ENCODE assay signal across 19 cellular contexts in genomic region chr20:40110241-40110910, GRCh38.
A peak's percentile ranks its signal among the peaks of the same experiment; 100 is the strongest.
DNase-seq lines count a peak whose midpoint lies in the region; ATAC-seq and TF ChIP-seq lines count a peak whose summit lies in the region.
"Had no signal": no experiment of that assay in that cellular context is flagged by ENCODE, and none has a peak within 500 bp of the region (broad histone marks: within the 10 kb centered on the region; RNA-seq: fewer than 3 reads in every experiment).

No MANE protein-coding gene starts in this region.

- no peak overlapping the region for H3K4me3 ChIP-seq in gastroesophageal sphincter
- H3K4me3 ChIP-seq in lung = no peak overlapping the region
- H3K4me3 ChIP-seq in subcutaneous abdominal adipose tissue (ENCODE audit: low read depth in 1 of 5, low read length in 5 of 5) = no peak overlapping the region
- H3K4me3 ChIP-seq: BLaER1 treated with 17β-estradiol and CSF1 and Interleukin-3, amounts not matched to agents 10 nM and 100 nM; GM23248 had no signal

- H3K9me3 ChIP-seq in gastroesophageal sphincter = no peaks in the 10 kb centered on the region
- no peaks in the 10 kb centered on the region for H3K9me3 ChIP-seq in lung (ENCODE audit: control insufficient read depth in 2 of 2, insufficient read depth in 1 of 2, low read length in 1 of 2)
- H3K9me3 ChIP-seq in subcutaneous abdominal adipose tissue (ENCODE audit: control insufficient read depth in 5 of 5, low read length in 5 of 5) = no peaks in the 10 kb centered on the region

- H3K27ac ChIP-seq in gastroesophageal sphincter = no peak overlapping the region
- no peak overlapping the region for H3K27ac ChIP-seq in lung (ENCODE audit: low read depth in 1 of 2, low read length in 1 of 2)
- peak overlapping the region; percentile 51 for H3K27ac ChIP-seq in subcutaneous abdominal adipose tissue (ENCODE audit: low read depth, low read length)
- H3K27ac ChIP-seq: BLaER1 treated with 17β-estradiol and CSF1 and Interleukin-3, amounts not matched to agents 10 nM and 100 nM; GM23248 had no signal

- DNase-seq in NCI-H82 (lab: John Stamatoyannopoulos, UW) = peak; percentile 76
- DNase-seq in lung (ENCODE audit: low spot score) = no peak
- no peak for DNase-seq in cerebellar nuclear complex (lab: John Stamatoyannopoulos, UW)
- DNase-seq: CD8-positive, alpha-beta T cell; DMS79; GM23248; KBM-7; NCI-H1105 treated with DMSO at 0.1 percent for 48 hours; NCI-H1694; NCI-H510A; NCI-H774 had no signal

- TF ChIP-seq EP300 in gastroesophageal sphincter (IDR thresholded peaks at IDR 0.05) = no peak

- TF ChIP-seq POLR2A in gastroesophageal sphincter (IDR thresholded peaks at IDR 0.05) = no peak

- 60 to 72% methylated on average over 4 of the region's 4 CpGs for WGBS in gastroesophageal sphincter (ENCODE audit: low coverage in 1 of 2), 2 donors
- 60 to 81% methylated on average over 4 of the region's 4 CpGs for WGBS in lung, 2 donors

- TF ChIP-seq CTCF in gastroesophageal sphincter (IDR thresholded peaks at IDR 0.05) = no peak
- TF ChIP-seq CTCF in lung (IDR thresholded peaks at IDR 0.05; ENCODE audit: control extremely low read depth, extremely low read depth) = no peak

- ATAC-seq in gastroesophageal sphincter (peak; percentile 60), lung (ENCODE audit: insufficient read depth, low FRiP score) (peak; percentile 11), HG02588 (IDR thresholded peaks at IDR 0.05; ENCODE audit: unreplicated experiment) (no peak), GM21423 (IDR thresholded peaks at IDR 0.05; ENCODE audit: unreplicated experiment) (no peak), HG02981 (IDR thresholded peaks at IDR 0.05; ENCODE audit: unreplicated experiment) (no peak)
- ATAC-seq: CD8-positive, alpha-beta T cell; HCT116; HepG2 had no signal

- H3K9ac ChIP-seq in subcutaneous abdominal adipose tissue (ENCODE audit: low read length in 5 of 5) = no peak overlapping the region
- H3K9ac ChIP-seq: BLaER1 treated with 17β-estradiol and CSF1 and Interleukin-3, amounts not matched to agents 10 nM and 100 nM; GM23248 had no signal

- H3K4me1 ChIP-seq in gastroesophageal sphincter (peaks cover 0 to 2% (median 0%) of the 10 kb centered on the region in 3 donors), lung (ENCODE audit: control insufficient read depth in 2 of 2, insufficient read depth in 2 of 2, low read length in 2 of 2) (no peaks in the 10 kb centered on the region), subcutaneous abdominal adipose tissue (ENCODE audit: control insufficient read depth in 5 of 5, insufficient read depth in 5 of 5, low read length in 5 of 5) (peaks cover 3 to 34% (median 28%) of the 10 kb centered on the region in 5 donors)

- H3K27me3 ChIP-seq in gastroesophageal sphincter (no peaks in the 10 kb centered on the region), lung (ENCODE audit: control insufficient read depth, insufficient read depth) (no peaks in the 10 kb centered on the region), subcutaneous abdominal adipose tissue (ENCODE audit: control insufficient read depth in 5 of 5, insufficient read depth in 4 of 5, low read length in 5 of 5) (no peaks in the 10 kb centered on the region)
- H3K27me3 ChIP-seq: BLaER1 treated with 17β-estradiol and CSF1 and Interleukin-3, amounts not matched to agents 10 nM and 100 nM had no signal

- H3K36me3 ChIP-seq in gastroesophageal sphincter = no peaks in the 10 kb centered on the region
- H3K36me3 ChIP-seq in lung (ENCODE audit: control insufficient read depth in 2 of 2, insufficient read depth in 2 of 2, low read length in 2 of 2) = no peaks in the 10 kb centered on the region
- H3K36me3 ChIP-seq in subcutaneous abdominal adipose tissue (ENCODE audit: control insufficient read depth in 5 of 5, insufficient read depth in 5 of 5, low read length in 5 of 5) = no peaks in the 10 kb centered on the region
- H3K36me3 ChIP-seq: BLaER1 treated with 17β-estradiol and CSF1 and Interleukin-3, amounts not matched to agents 10 nM and 100 nM had no signal

Comparison
In these comparisons a context has a peak if more than half of its experiments do, and no peak if none do; other contexts are left out.
1. ATAC-seq: peak in gastroesophageal sphincter (single experiment) and lung (single experiment); none in HG02588 (single experiment), GM21423 (single experiment) and HG02981 (single experiment).